ENCODE assay signal across 6 cellular contexts in genomic region chr3:40477671-40478070, GRCh38. TPM values are rescaled to one million over a fixed set of nuclear protein-coding genes. Genes with fewer than 3 reads are reported as not detected.
DNase-seq lines count a peak whose midpoint lies in the region; ATAC-seq and TF ChIP-seq lines count a peak whose summit lies in the region.

No MANE protein-coding gene starts in this region.

- H3K9me3 ChIP-seq in MG63: no peaks in the 10 kb centered on the region
- H3K9me3 ChIP-seq in psoas muscle: no peaks in the 10 kb centered on the region

- intact Hi-C loops in psoas muscle (cut with DNase I): no loop called here

- peak overlapping the region; percentile 81 for H3K27ac ChIP-seq in psoas muscle

- peak; percentile 60 to 84 (median 76) for ATAC-seq in psoas muscle
- ATAC-seq in GM21515 (IDR thresholded peaks at IDR 0.05; ENCODE audit: unreplicated experiment): no peak
- ATAC-seq in GM18505 (IDR thresholded peaks at IDR 0.05; ENCODE audit: unreplicated experiment): no peak

- H3K27me3 ChIP-seq in MG63 (no peaks in the 10 kb centered on the region), psoas muscle (ENCODE audit: insufficient read depth in 3 of 3, low read length in 2 of 3) (no peaks in the 10 kb centered on the region)

- H3K4me3 ChIP-seq in MG63 (peak overlapping the region; percentile 70), psoas muscle (peak overlapping the region; percentile 95)

- H3K36me3 ChIP-seq in MG63: no peaks in the 10 kb centered on the region
- H3K36me3 ChIP-seq in psoas muscle (ENCODE audit: insufficient read depth in 1 of 2, low read depth in 1 of 2): peaks cover 6 to 43% of the 10 kb centered on the region in 2 donors

- DNase-seq in MG63: no peak
- DNase-seq in dermis blood vessel endothelial cell: peak; percentile 8
- no peak for DNase-seq in psoas muscle
- DNase-seq in NCI-H345 (lab: John Stamatoyannopoulos, UW): no peak

- no peak for TF ChIP-seq CTCF in psoas muscle (IDR thresholded peaks at IDR 0.05)

- peaks cover 3% of the 10 kb centered on the region for H3K4me1 ChIP-seq in psoas muscle

- 36 to 41% (median 39%) methylated on average over 4 of the region's 4 CpGs for WGBS in psoas muscle, 3 donors

- no peak for TF ChIP-seq POLR2A in GM18505 (IDR thresholded peaks at IDR 0.05; ENCODE audit: borderline replicate concordance, extremely low read depth, insufficient read depth, insufficient read length)

RNA-seq across cellular contexts. Expression of gene ZNF619, which starts 0.7 kb away (rescaled TPM):
- total RNA-seq in MG63 (2014; rRNA removed; shearing (Covaris generic); ENCODE audit: low replicate concordance): 0.79 and 2.2 TPM in 2 replicates
- 6.8 and 9.5 TPM in 2 replicates for total RNA-seq in dermis blood vessel endothelial cell
- 1 to 10 TPM; 3.2 to 4.9 (median 4.4) TPM for total RNA-seq in psoas muscle
- polyA plus RNA-seq in psoas muscle: 1 to 10 TPM in 2 of 3 donors, under 1 TPM in 1; 0.82 to 3.0 (median 1.6) TPM

RNA-seq across cellular contexts. Expression of gene RPL14, which starts 20.5 kb away (rescaled TPM):
- total RNA-seq in MG63 (2014; rRNA removed; shearing (Covaris generic); ENCODE audit: low replicate concordance): 151 and 350 TPM in 2 replicates
- total RNA-seq in dermis blood vessel endothelial cell (370 and 518 TPM in 2 replicates), psoas muscle (1,000 to 10,000 TPM; 1,002 to 1,781 (median 1,436) TPM)
- 1,000 to 10,000 TPM in 2 of 3 donors, 100 to 1,000 TPM in 1; 997 to 1,819 (median 1,123) TPM for polyA plus RNA-seq in psoas muscle

RNA-seq across cellular contexts. Expression of gene ZNF620, which starts 28.2 kb away (rescaled TPM):
- total RNA-seq in MG63 (2014; rRNA removed; shearing (Covaris generic); ENCODE audit: low replicate concordance): 0.10 and 0.36 TPM in 2 replicates
- 7.4 and 9.7 TPM in 2 replicates for total RNA-seq in dermis blood vessel endothelial cell
- 1 to 10 TPM; 1.3 to 2.2 (median 2.1) TPM for total RNA-seq in psoas muscle
- polyA plus RNA-seq in psoas muscle: 1 to 10 TPM; 1.1 to 2.6 (median 1.2) TPM

RNA-seq across cellular contexts. Expression of gene ZNF621, which starts 47.1 kb away (rescaled TPM):
- total RNA-seq in MG63 (2014; rRNA removed; shearing (Covaris generic); ENCODE audit: low replicate concordance): 3.6 and 10.2 TPM in 2 replicates
- total RNA-seq in dermis blood vessel endothelial cell (11.9 and 13.7 TPM in 2 replicates), psoas muscle (1 to 10 TPM; 8.8 to 9.8 (median 9.1) TPM)
- 1 to 10 TPM; 5.4 to 9.9 (median 7.6) TPM for polyA plus RNA-seq in psoas muscle

Comparison
In these comparisons a context has a peak if more than half of its experiments do, and no peak if none do; other contexts are left out.
1. ATAC-seq: peak in psoas muscle (4 of 4); none in GM21515 (single experiment) and GM18505 (single experiment).